Comparison of ENCODE assay signal across 2 cellular contexts in the genomic region with DNA sequence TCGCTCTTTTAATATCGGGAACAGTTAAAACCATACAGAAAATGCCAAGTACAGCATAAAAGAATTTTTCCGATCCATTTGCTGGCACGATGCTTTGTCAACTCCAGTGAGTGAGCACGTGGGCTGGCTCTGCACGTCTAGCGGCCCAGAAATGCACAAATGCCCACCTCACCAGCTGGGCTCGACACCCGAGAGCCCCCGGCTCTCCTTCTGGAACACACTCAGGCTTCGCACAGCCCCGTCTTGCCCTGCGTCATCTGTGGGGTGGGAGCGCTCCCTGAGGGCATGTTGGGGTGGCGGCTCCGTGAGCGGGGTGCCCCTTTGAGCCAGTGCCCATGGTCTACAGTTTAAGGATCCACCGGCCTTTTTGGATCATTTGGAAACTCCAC.
TF ChIP-seq lines count a peak whose summit lies in the region.

No MANE protein-coding gene starts in this region.

TF ChIP-seq in HepG2, 621 proteins besides CTCF, POLR2A, EP300 and RAD21:
- TF ChIP-seq ZBTB1 (CRISPR knock-in tag; IDR thresholded peaks at IDR 0.05; ENCODE audit: borderline replicate concordance) = no peak
- TF ChIP-seq NR1H2 (CRISPR knock-in tag; IDR thresholded peaks at IDR 0.05; ENCODE audit: borderline replicate concordance, low read depth) = no peak
- TF ChIP-seq, protein P1, sequence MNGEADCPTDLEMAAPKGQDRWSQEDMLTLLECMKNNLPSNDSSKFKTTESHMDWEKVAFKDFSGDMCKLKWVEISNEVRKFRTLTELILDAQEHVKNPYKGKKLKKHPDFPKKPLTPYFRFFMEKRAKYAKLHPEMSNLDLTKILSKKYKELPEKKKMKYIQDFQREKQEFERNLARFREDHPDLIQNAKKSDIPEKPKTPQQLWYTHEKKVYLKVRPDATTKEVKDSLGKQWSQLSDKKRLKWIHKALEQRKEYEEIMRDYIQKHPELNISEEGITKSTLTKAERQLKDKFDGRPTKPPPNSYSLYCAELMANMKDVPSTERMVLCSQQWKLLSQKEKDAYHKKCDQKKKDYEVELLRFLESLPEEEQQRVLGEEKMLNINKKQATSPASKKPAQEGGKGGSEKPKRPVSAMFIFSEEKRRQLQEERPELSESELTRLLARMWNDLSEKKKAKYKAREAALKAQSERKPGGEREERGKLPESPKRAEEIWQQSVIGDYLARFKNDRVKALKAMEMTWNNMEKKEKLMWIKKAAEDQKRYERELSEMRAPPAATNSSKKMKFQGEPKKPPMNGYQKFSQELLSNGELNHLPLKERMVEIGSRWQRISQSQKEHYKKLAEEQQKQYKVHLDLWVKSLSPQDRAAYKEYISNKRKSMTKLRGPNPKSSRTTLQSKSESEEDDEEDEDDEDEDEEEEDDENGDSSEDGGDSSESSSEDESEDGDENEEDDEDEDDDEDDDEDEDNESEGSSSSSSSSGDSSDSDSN (CRISPR knock-in tag; IDR thresholded peaks at IDR 0.05) = no peak
- no peak for TF ChIP-seq SNAPC2 (CRISPR knock-in tag; IDR thresholded peaks at IDR 0.05)
- TF ChIP-seq FOXP1 (IDR thresholded peaks at IDR 0.05) = no peak
- TF ChIP-seq FOXP1 (CRISPR knock-in tag; IDR thresholded peaks at IDR 0.05) = no peak

TF ChIP-seq in K562, 482 proteins besides CTCF, POLR2A, EP300 and RAD21:
- TF ChIP-seq RBM22 (IDR thresholded peaks at IDR 0.05; ENCODE audit: low read depth, low read length, poor library complexity, severe bottlenecking) (peak; percentile 52), ZNF316 (IDR thresholded peaks at IDR 0.05) (no peak), POLR2G (IDR thresholded peaks at IDR 0.05; ENCODE audit: low read depth, low read length) (0 out of 2 replicates have a peak, but pooled peaks have one; percentile 35)
